ENCODE assay signal across 8 cellular contexts in genomic region chr10:95374597-95375209, GRCh38.
DNase-seq lines count a peak whose midpoint lies in the region; ATAC-seq, FAIRE-seq and TF ChIP-seq lines count a peak whose summit lies in the region.

No MANE protein-coding gene starts in this region.

- no peaks in the 10 kb centered on the region for H3K4me1 ChIP-seq in keratinocyte (ENCODE audit: control insufficient read depth, extremely low read depth, insufficient read depth, low read length)

- no peaks in the 10 kb centered on the region for H3K9me3 ChIP-seq in keratinocyte (ENCODE audit: control insufficient read depth, low read depth, low read length)

- FAIRE-seq in A204.1 (lab: Jason Lieb, UNC) (peak; percentile 34), keratinocyte (lab: Jason Lieb, UNC) (peak; percentile 91)

- no peak overlapping the region for H3K27ac ChIP-seq in keratinocyte (ENCODE audit: control insufficient read depth, insufficient read depth, low read length)

- ATAC-seq in HG02759 (IDR thresholded peaks at IDR 0.05; ENCODE audit: unreplicated experiment): peak; percentile 82

- in situ Hi-C loops in T47D (cut with HindIII; ENCODE audit: low pct_unique_long_range_greater_than_20kb, low sequenced_read_pairs): no loop called here

- peak; percentile 6 for DNase-seq in NCI-H1417 treated with DMSO at 0.1 percent for 48 hours (lab: John Stamatoyannopoulos, UW)
- DNase-seq in T follicular helper cell (ENCODE audit: low read depth): peak; percentile 21
- peak; percentile 72 to 91 for DNase-seq in T47D (ENCODE audit: low read depth in 1 of 2, low spot score in 1 of 2)
- no peak for DNase-seq in keratinocyte (ENCODE audit: low read depth, low spot score)
- peak; percentile 73 for DNase-seq in stimulated activated CD4-positive, alpha-beta T cell treated with anti-CD3 and anti-CD28 coated beads, Interleukin-1b, Interleukin-23, amount 100 ng/mL, for 48 hours

- dilution Hi-C loops in keratinocyte (cut with MboI; ENCODE audit: extremely low pct_ligation_motif_present, low sequenced_read_pairs): no loop called here

- H3K4me3 ChIP-seq in GM12875 (ENCODE audit: low read depth, low read length) (no peak overlapping the region), keratinocyte (ENCODE audit: control insufficient read depth in 2 of 3, extremely low read depth in 1 of 3, insufficient read depth in 2 of 3, low read depth in 1 of 3, low read length in 3 of 3) (no peak overlapping the region)

- peak; percentile 87 for TF ChIP-seq CTCF in GM12875 (IDR thresholded peaks at IDR 0.05; ENCODE audit: borderline replicate concordance, insufficient read depth, low read depth, low read length)
- TF ChIP-seq CTCF in keratinocyte (optimal IDR thresholded peaks at IDR 0.05 in 1 of 3, IDR thresholded peaks at IDR 0.05 in 1 of 3, conservative IDR thresholded peaks at IDR 0.05 in 1 of 3; ENCODE audit: extremely low read depth in 1 of 3, insufficient read depth in 2 of 3, low read length in 3 of 3): peak; percentile 95 to 100 (median 99)

- no peaks in the 10 kb centered on the region for H3K79me2 ChIP-seq in keratinocyte (ENCODE audit: control insufficient read depth, insufficient read depth, low read length)

- no peaks in the 10 kb centered on the region for H3K9me1 ChIP-seq in keratinocyte (ENCODE audit: control insufficient read depth, extremely low read depth, insufficient read depth, low read length)

- no peaks in the 10 kb centered on the region for H4K20me1 ChIP-seq in keratinocyte (ENCODE audit: control insufficient read depth, extremely low read depth, insufficient read depth, low read length)

- H3K9ac ChIP-seq in keratinocyte (ENCODE audit: control insufficient read depth, extremely low read depth, insufficient read depth, low read length): no peak overlapping the region

- H3K27me3 ChIP-seq in keratinocyte (ENCODE audit: control insufficient read depth, extremely low read depth, insufficient read depth, low read length): no peaks in the 10 kb centered on the region

- no peak overlapping the region for H2AFZ ChIP-seq in keratinocyte (ENCODE audit: control insufficient read depth, low read length)

- no peaks in the 10 kb centered on the region for H3K36me3 ChIP-seq in keratinocyte (ENCODE audit: control insufficient read depth in 2 of 2, extremely low read depth in 1 of 2, insufficient read depth in 2 of 2, low read length in 2 of 2)

- H3K4me2 ChIP-seq in keratinocyte (ENCODE audit: control insufficient read depth, extremely low read depth, insufficient read depth, low read depth, low read length): no peak overlapping the region
